In genomic region chr12:88471641-88472040, GRCh38 we compare ENCODE assay signal across 11 cellular contexts.
DNase-seq lines count a peak whose midpoint lies in the region; ATAC-seq and TF ChIP-seq lines count a peak whose summit lies in the region.
"Had no signal": no experiment of that assay in that cellular context is flagged by ENCODE, and none has a peak within 500 bp of the region (broad histone marks: within the 10 kb centered on the region; RNA-seq: fewer than 3 reads in every experiment).

No MANE protein-coding gene starts in this region.

- H3K27me3 ChIP-seq in GM23338 (ENCODE audit: insufficient read depth) (no peaks in the 10 kb centered on the region), sigmoid colon (no peaks in the 10 kb centered on the region), tibial nerve (no peaks in the 10 kb centered on the region)

- H3F3A ChIP-seq in GM23338 (replicated peaks; ENCODE audit: low read depth) = no peaks in the 10 kb centered on the region

- H3K4me2 ChIP-seq in GM23338 = 0 out of 2 replicates have a peak overlapping the region, but pooled peaks have one; percentile 12

- H3K4me1 ChIP-seq in GM23338 (ENCODE audit: insufficient read depth) (peaks cover 6% of the 10 kb centered on the region; the same call in 1 of the 2 replicates), sigmoid colon (peaks cover 0 to 26% (median 20%) of the 10 kb centered on the region in 4 donors), tibial nerve (peaks cover 0 to 16% (median 7%) of the 10 kb centered on the region in 4 donors)

- no peaks in the 10 kb centered on the region; the same call in 1 of the 2 replicates for H3K36me3 ChIP-seq in GM23338 (ENCODE audit: insufficient read depth)
- H3K36me3 ChIP-seq in sigmoid colon = no peaks in the 10 kb centered on the region
- H3K36me3 ChIP-seq in tibial nerve = no peaks in the 10 kb centered on the region

- no peak overlapping the region for H3K27ac ChIP-seq in GM23338 (ENCODE audit: low read depth)
- H3K27ac ChIP-seq in sigmoid colon = peak overlapping the region; percentile 18 to 43 (median 37)
- peak overlapping the region in 1 of 4 donors; percentile 41 for H3K27ac ChIP-seq in tibial nerve

- peaks cover 23% of the 10 kb centered on the region for H3K36me3 Mint-ChIP-seq in GM23338 (ENCODE audit: low read depth)
- H3K36me3 Mint-ChIP-seq in activated T-helper 2 cell treated with anti-CD3 and anti-CD28 coated beads, Interferon-gamma antibody, Interleukin-2, Interleukin-4, amounts not matched to agents 10 μg/mL and 5 μg/mL and 100 μg/mL, durations not matched to agents 14 hours and 24 hours and 36 hours (ENCODE audit: low read depth) = no peaks in the 10 kb centered on the region

- DNase-seq in GM23338 (ENCODE audit: low spot score) (peak; percentile 30), fibroblast of the aortic adventitia (ENCODE audit: low read depth) (peak; percentile 92), sigmoid colon (peak; percentile 64), SIG-M5 treated with dmso at 0.1 percent for 504 hours (lab: John Stamatoyannopoulos, UW; ENCODE audit: unreplicated experiment) (no peak), tibial nerve (ENCODE audit: low spot score in 2 of 2) (no peak)
- no peak for DNase-seq in activated T-helper 2 cell treated with anti-CD3 and anti-CD28 coated beads, Interferon-gamma antibody, Interleukin-2, Interleukin-4, amounts not matched to agents 10 μg/mL and 5 μg/mL and 100 μg/mL, durations not matched to agents 14 hours and 24 hours and 36 hours (ENCODE audit: low spot score)
- no peak for DNase-seq in activated T-cell treated with anti-CD3 and anti-CD28 coated beads, Interleukin-2, amount 50 U/mL, for 48 hours
- DNase-seq: activated CD8-positive, alpha-beta T cell treated with anti-CD3 and anti-CD28 coated beads for 36 hours; DND-41; SW 1271 had no signal

- H3K4me3 ChIP-seq in GM23338 = no peak overlapping the region
- H3K4me3 ChIP-seq in fibroblast of the aortic adventitia (ENCODE audit: low read depth, low read length) = no peak overlapping the region
- H3K4me3 ChIP-seq in sigmoid colon = no peak overlapping the region
- no peak overlapping the region for H3K4me3 ChIP-seq in tibial nerve

- H3K27ac Mint-ChIP-seq in GM23338 = peak overlapping the region; percentile 59
- H3K27ac Mint-ChIP-seq in activated T-helper 2 cell treated with anti-CD3 and anti-CD28 coated beads, Interferon-gamma antibody, Interleukin-2, Interleukin-4, amounts not matched to agents 10 μg/mL and 5 μg/mL and 100 μg/mL, durations not matched to agents 14 hours and 24 hours and 36 hours = no peak overlapping the region
- H3K27ac Mint-ChIP-seq: activated CD8-positive, alpha-beta T cell treated with anti-CD3 and anti-CD28 coated beads for 36 hours had no signal

- TF ChIP-seq EP300 in sigmoid colon (IDR thresholded peaks at IDR 0.05) = no peak
- peak in 1 of 2 donors; percentile 36 for TF ChIP-seq EP300 in tibial nerve (IDR thresholded peaks at IDR 0.05)

- no peak for TF ChIP-seq POLR2A in sigmoid colon (IDR thresholded peaks at IDR 0.05)
- TF ChIP-seq POLR2A in tibial nerve (IDR thresholded peaks at IDR 0.05) = no peak

- ATAC-seq in GM23338 (peak; percentile 94), SK-N-SH treated with all-trans-retinoic acid at 6 μM for 48 hours (peak; percentile 62)
- ATAC-seq: activated CD8-positive, alpha-beta T cell treated with anti-CD3 and anti-CD28 coated beads for 36 hours had no signal

- no peaks in the 10 kb centered on the region for H4K20me1 ChIP-seq in GM23338 (replicated peaks; ENCODE audit: insufficient read depth)

- H3K9me3 ChIP-seq in sigmoid colon = peaks cover 0 to under 1% (median 0%) of the 10 kb centered on the region in 4 donors
- H3K9me3 ChIP-seq in tibial nerve = peaks cover 0 to under 1% (median 0%) of the 10 kb centered on the region in 4 donors

- H3K9me2 ChIP-seq in GM23338 (ENCODE audit: insufficient read depth) = no peaks in the 10 kb centered on the region

- H3K4me3 Mint-ChIP-seq in GM23338 = no peak overlapping the region
- H3K4me3 Mint-ChIP-seq in activated T-helper 2 cell treated with anti-CD3 and anti-CD28 coated beads, Interferon-gamma antibody, Interleukin-2, Interleukin-4, amounts not matched to agents 10 μg/mL and 5 μg/mL and 100 μg/mL, durations not matched to agents 14 hours and 24 hours and 36 hours (ENCODE audit: low read depth) = no peak overlapping the region
- H3K4me3 Mint-ChIP-seq: activated CD8-positive, alpha-beta T cell treated with anti-CD3 and anti-CD28 coated beads for 36 hours had no signal

- H3K9me3 Mint-ChIP-seq in GM23338 = peaks cover 27% of the 10 kb centered on the region
- peaks cover 9% of the 10 kb centered on the region for H3K9me3 Mint-ChIP-seq in activated T-helper 2 cell treated with anti-CD3 and anti-CD28 coated beads, Interferon-gamma antibody, Interleukin-2, Interleukin-4, amounts not matched to agents 10 μg/mL and 5 μg/mL and 100 μg/mL, durations not matched to agents 14 hours and 24 hours and 36 hours

- H3K4me1 Mint-ChIP-seq in GM23338 = peaks cover 21% of the 10 kb centered on the region
- no peaks in the 10 kb centered on the region for H3K4me1 Mint-ChIP-seq in activated T-helper 2 cell treated with anti-CD3 and anti-CD28 coated beads, Interferon-gamma antibody, Interleukin-2, Interleukin-4, amounts not matched to agents 10 μg/mL and 5 μg/mL and 100 μg/mL, durations not matched to agents 14 hours and 24 hours and 36 hours (ENCODE audit: low read depth)

- TF ChIP-seq CTCF in GM23338 (conservative IDR thresholded peaks at IDR 0.05; ENCODE audit: low read depth in 2 of 2) = no peak
- no peak for TF ChIP-seq CTCF in fibroblast of the aortic adventitia (IDR thresholded peaks at IDR 0.05; ENCODE audit: insufficient read depth, low read length)
- TF ChIP-seq CTCF in sigmoid colon (IDR thresholded peaks at IDR 0.05) = no peak
- TF ChIP-seq CTCF in tibial nerve (IDR thresholded peaks at IDR 0.05) = no peak

- intact Hi-C loops in sigmoid colon (cut with DNase I) = loop anchor here (10.0 kb wide), 1 partner anchor 77 kb away; no protein-coding TSS in a partner anchor
- intact Hi-C loops in activated T-helper 2 cell treated with anti-CD3 and anti-CD28 coated beads, Interferon-gamma antibody, Interleukin-2, Interleukin-4, amounts not matched to agents 10 μg/mL and 5 μg/mL and 100 μg/mL, durations not matched to agents 14 hours and 24 hours and 36 hours (cut with micrococcal nuclease) = no loop called here

- no peaks in the 10 kb centered on the region for H3K79me2 ChIP-seq in GM23338 (replicated peaks; ENCODE audit: insufficient read depth)

- 81 to 91% methylated on average over 1 of the region's 1 CpG for WGBS in sigmoid colon, 2 donors
- WGBS in tibial nerve, 2 donors = 33 to 50% methylated on average over 1 of the region's 1 CpG

- no peak overlapping the region for H2AFZ ChIP-seq in GM23338

- peaks cover 5% of the 10 kb centered on the region for H3K27me3 Mint-ChIP-seq in GM23338 (ENCODE audit: insufficient read depth, low read depth, poor library complexity)
- no peaks in the 10 kb centered on the region for H3K27me3 Mint-ChIP-seq in activated T-helper 2 cell treated with anti-CD3 and anti-CD28 coated beads, Interferon-gamma antibody, Interleukin-2, Interleukin-4, amounts not matched to agents 10 μg/mL and 5 μg/mL and 100 μg/mL, durations not matched to agents 14 hours and 24 hours and 36 hours (ENCODE audit: low read depth)
- H3K27me3 Mint-ChIP-seq: activated CD8-positive, alpha-beta T cell treated with anti-CD3 and anti-CD28 coated beads for 36 hours had no signal

TF ChIP-seq in GM23338, 12 proteins besides CTCF, POLR2A, EP300 and RAD21:
- TF ChIP-seq EZH2phosphoT487 (IDR thresholded peaks at IDR 0.05; ENCODE audit: unreplicated experiment) (no peak), ZNF331 (CRISPR knock-in tag; IDR thresholded peaks at IDR 0.05; ENCODE audit: low read depth) (no peak), ZNF114 (CRISPR knock-in tag; IDR thresholded peaks at IDR 0.05) (no peak)

TF ChIP-seq in SK-N-SH treated with all-trans-retinoic acid at 6 μM for 48 hours, 23 proteins besides CTCF, POLR2A, EP300 and RAD21:
- TF ChIP-seq TCF4 (CRISPR knock-in tag; IDR thresholded peaks at IDR 0.05; ENCODE audit: borderline replicate concordance) = no peak
- TF ChIP-seq ZFP3 (CRISPR knock-in tag; IDR thresholded peaks at IDR 0.05) = no peak
- TF ChIP-seq ARNTL (CRISPR knock-in tag; IDR thresholded peaks at IDR 0.05; ENCODE audit: borderline replicate concordance, low read depth) = no peak
TF ChIP-seq in SK-N-SH treated with all-trans-retinoic acid at 6 μM for 48 hours: peak in this region for 0.

Comparison
In these comparisons a context has a peak if more than half of its experiments do, and no peak if none do; other contexts are left out.
1. DNase-seq: peak in GM23338 (single experiment), fibroblast of the aortic adventitia (single experiment) and sigmoid colon (single experiment); none in activated T-helper 2 cell treated with anti-CD3 and anti-CD28 coated beads, Interferon-gamma antibody, Interleukin-2, Interleukin-4, amounts not matched to agents 10 μg/mL and 5 μg/mL and 100 μg/mL, durations not matched to agents 14 hours and 24 hours and 36 hours (single experiment), activated T-cell treated with anti-CD3 and anti-CD28 coated beads, Interleukin-2, amount 50 U/mL, for 48 hours (0 of 2), SIG-M5 treated with dmso at 0.1 percent for 504 hours (single experiment) and tibial nerve (0 of 2).